Comparison of ENCODE assay signal across 1 cellular context in the genomic region with DNA sequence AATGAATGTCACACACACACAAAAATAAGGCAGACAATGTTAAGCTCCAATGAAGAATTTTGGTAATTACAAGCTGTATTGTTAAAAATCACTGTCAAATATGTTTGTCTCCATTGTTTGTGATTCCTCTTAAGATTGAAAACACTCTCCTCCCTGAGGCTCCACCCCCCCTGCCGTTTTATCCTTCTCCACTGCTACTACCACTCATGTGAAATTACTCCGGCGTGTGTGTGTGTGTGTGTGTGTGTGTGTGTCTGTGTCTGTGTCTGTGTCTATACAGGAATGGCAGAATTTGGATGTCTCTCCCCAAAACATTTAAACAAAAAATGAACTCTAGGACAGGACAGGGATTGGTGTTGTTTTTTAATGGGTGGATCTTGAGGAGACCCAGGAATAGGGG.
TF ChIP-seq lines count a peak whose summit lies in the region.

No MANE protein-coding gene starts in this region.

TF ChIP-seq in GM23338, 12 proteins besides CTCF, POLR2A, EP300 and RAD21 (continued from another document):
- TF ChIP-seq, protein P1, sequence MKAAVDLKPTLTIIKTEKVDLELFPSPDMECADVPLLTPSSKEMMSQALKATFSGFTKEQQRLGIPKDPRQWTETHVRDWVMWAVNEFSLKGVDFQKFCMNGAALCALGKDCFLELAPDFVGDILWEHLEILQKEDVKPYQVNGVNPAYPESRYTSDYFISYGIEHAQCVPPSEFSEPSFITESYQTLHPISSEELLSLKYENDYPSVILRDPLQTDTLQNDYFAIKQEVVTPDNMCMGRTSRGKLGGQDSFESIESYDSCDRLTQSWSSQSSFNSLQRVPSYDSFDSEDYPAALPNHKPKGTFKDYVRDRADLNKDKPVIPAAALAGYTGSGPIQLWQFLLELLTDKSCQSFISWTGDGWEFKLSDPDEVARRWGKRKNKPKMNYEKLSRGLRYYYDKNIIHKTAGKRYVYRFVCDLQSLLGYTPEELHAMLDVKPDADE (IDR thresholded peaks at IDR 0.05): no peak
- TF ChIP-seq ZNF114 (CRISPR knock-in tag; IDR thresholded peaks at IDR 0.05) (no peak), ZNF331 (CRISPR knock-in tag; IDR thresholded peaks at IDR 0.05; ENCODE audit: low read depth) (no peak), NANOG (IDR thresholded peaks at IDR 0.05; ENCODE audit: borderline replicate concordance) (no peak), POLR2AphosphoS5 (IDR thresholded peaks at IDR 0.05; ENCODE audit: low read depth) (no peak), EZH2 (IDR thresholded peaks at IDR 0.05; ENCODE audit: low read depth, unreplicated experiment) (no peak), EZH2phosphoT487 (IDR thresholded peaks at IDR 0.05; ENCODE audit: unreplicated experiment) (no peak), STAT1 (IDR thresholded peaks at IDR 0.05; ENCODE audit: unreplicated experiment) (no peak)
- TF ChIP-seq, protein P2, sequence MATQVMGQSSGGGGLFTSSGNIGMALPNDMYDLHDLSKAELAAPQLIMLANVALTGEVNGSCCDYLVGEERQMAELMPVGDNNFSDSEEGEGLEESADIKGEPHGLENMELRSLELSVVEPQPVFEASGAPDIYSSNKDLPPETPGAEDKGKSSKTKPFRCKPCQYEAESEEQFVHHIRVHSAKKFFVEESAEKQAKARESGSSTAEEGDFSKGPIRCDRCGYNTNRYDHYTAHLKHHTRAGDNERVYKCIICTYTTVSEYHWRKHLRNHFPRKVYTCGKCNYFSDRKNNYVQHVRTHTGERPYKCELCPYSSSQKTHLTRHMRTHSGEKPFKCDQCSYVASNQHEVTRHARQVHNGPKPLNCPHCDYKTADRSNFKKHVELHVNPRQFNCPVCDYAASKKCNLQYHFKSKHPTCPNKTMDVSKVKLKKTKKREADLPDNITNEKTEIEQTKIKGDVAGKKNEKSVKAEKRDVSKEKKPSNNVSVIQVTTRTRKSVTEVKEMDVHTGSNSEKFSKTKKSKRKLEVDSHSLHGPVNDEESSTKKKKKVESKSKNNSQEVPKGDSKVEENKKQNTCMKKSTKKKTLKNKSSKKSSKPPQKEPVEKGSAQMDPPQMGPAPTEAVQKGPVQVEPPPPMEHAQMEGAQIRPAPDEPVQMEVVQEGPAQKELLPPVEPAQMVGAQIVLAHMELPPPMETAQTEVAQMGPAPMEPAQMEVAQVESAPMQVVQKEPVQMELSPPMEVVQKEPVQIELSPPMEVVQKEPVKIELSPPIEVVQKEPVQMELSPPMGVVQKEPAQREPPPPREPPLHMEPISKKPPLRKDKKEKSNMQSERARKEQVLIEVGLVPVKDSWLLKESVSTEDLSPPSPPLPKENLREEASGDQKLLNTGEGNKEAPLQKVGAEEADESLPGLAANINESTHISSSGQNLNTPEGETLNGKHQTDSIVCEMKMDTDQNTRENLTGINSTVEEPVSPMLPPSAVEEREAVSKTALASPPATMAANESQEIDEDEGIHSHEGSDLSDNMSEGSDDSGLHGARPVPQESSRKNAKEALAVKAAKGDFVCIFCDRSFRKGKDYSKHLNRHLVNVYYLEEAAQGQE (IDR thresholded peaks at IDR 0.05; ENCODE audit: unreplicated experiment): no peak
- TF ChIP-seq, protein P3, sequence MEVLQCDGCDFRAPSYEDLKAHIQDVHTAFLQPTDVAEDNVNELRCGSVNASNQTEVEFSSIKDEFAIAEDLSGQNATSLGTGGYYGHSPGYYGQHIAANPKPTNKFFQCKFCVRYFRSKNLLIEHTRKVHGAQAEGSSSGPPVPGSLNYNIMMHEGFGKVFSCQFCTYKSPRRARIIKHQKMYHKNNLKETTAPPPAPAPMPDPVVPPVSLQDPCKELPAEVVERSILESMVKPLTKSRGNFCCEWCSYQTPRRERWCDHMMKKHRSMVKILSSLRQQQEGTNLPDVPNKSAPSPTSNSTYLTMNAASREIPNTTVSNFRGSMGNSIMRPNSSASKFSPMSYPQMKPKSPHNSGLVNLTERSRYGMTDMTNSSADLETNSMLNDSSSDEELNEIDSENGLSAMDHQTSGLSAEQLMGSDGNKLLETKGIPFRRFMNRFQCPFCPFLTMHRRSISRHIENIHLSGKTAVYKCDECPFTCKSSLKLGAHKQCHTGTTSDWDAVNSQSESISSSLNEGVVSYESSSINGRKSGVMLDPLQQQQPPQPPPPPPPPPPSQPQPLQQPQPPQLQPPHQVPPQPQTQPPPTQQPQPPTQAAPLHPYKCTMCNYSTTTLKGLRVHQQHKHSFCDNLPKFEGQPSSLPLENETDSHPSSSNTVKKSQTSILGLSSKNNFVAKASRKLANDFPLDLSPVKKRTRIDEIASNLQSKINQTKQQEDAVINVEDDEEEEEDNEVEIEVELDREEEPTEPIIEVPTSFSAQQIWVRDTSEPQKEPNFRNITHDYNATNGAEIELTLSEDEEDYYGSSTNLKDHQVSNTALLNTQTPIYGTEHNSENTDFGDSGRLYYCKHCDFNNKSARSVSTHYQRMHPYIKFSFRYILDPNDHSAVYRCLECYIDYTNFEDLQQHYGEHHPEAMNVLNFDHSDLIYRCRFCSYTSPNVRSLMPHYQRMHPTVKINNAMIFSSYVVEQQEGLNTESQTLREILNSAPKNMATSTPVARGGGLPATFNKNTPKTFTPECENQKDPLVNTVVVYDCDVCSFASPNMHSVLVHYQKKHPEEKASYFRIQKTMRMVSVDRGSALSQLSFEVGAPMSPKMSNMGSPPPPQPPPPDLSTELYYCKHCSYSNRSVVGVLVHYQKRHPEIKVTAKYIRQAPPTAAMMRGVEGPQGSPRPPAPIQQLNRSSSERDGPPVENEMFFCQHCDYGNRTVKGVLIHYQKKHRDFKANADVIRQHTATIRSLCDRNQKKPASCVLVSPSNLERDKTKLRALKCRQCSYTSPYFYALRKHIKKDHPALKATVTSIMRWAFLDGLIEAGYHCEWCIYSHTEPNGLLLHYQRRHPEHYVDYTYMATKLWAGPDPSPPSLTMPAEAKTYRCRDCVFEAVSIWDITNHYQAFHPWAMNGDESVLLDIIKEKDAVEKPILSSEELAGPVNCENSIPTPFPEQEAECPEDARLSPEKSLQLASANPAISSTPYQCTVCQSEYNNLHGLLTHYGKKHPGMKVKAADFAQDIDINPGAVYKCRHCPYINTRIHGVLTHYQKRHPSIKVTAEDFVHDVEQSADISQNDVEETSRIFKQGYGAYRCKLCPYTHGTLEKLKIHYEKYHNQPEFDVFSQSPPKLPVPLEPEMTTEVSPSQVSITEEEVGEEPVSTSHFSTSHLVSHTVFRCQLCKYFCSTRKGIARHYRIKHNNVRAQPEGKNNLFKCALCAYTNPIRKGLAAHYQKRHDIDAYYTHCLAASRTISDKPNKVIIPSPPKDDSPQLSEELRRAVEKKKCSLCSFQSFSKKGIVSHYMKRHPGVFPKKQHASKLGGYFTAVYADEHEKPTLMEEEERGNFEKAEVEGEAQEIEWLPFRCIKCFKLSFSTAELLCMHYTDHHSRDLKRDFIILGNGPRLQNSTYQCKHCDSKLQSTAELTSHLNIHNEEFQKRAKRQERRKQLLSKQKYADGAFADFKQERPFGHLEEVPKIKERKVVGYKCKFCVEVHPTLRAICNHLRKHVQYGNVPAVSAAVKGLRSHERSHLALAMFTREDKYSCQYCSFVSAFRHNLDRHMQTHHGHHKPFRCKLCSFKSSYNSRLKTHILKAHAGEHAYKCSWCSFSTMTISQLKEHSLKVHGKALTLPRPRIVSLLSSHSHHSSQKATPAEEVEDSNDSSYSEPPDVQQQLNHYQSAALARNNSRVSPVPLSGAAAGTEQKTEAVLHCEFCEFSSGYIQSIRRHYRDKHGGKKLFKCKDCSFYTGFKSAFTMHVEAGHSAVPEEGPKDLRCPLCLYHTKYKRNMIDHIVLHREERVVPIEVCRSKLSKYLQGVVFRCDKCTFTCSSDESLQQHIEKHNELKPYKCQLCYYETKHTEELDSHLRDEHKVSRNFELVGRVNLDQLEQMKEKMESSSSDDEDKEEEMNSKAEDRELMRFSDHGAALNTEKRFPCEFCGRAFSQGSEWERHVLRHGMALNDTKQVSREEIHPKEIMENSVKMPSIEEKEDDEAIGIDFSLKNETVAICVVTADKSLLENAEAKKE (CRISPR knock-in tag; IDR thresholded peaks at IDR 0.05): no peak
